10 cellular contexts compared by ENCODE assay signal in the genomic region with DNA sequence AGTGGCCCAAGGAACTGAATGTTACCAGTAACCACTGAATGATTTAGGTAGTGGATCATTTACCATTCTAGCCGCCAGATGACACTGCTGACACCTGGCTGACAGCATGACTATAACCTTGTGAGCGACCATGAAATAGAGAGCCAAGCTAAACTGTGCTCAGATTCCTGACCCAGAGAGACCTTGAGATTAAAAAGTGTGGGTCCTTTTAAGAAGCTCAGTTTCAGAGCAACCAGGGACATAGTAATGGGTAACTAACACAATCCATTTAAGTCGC.
A peak's percentile ranks its signal among the peaks of the same experiment; 100 is the strongest.
DNase-seq lines count a peak whose midpoint lies in the region; ATAC-seq and TF ChIP-seq lines count a peak whose summit lies in the region.
"Had no signal": no experiment of that assay in that cellular context is flagged by ENCODE, and none has a peak within 500 bp of the region (broad histone marks: within the 10 kb centered on the region; RNA-seq: fewer than 3 reads in every experiment).

No MANE protein-coding gene starts in this region.

- no peak for DNase-seq in Right ventricle myocardium inferior (ENCODE audit: missing footprints)
- no peak for DNase-seq in cardiac septum (ENCODE audit: low spot score)
- no peak for DNase-seq in glutamatergic neuron
- no peak for DNase-seq in GM20000 (ENCODE audit: low spot score)
- DNase-seq in activated CD4-positive, alpha-beta memory T cell treated with anti-CD3 and anti-CD28 coated beads for 36 hours = no peak
- DNase-seq in CD4-positive, alpha-beta T cell = no peak
- DNase-seq in retina = no peak
- DNase-seq: stimulated activated naive CD8-positive, alpha-beta T cell treated with anti-CD3 and anti-CD28 coated beads, Interleukin-15, amount 100 ng/mL, for 72 hours had no signal

- H3K27ac Mint-ChIP-seq in glutamatergic neuron (ENCODE audit: unreplicated experiment) = peak overlapping the region; percentile 84
- no peak overlapping the region for H3K27ac Mint-ChIP-seq in activated CD4-positive, alpha-beta memory T cell treated with anti-CD3 and anti-CD28 coated beads for 36 hours
- no peak overlapping the region for H3K27ac Mint-ChIP-seq in CD4-positive, alpha-beta T cell
- H3K27ac Mint-ChIP-seq: stimulated activated naive CD8-positive, alpha-beta T cell treated with anti-CD3 and anti-CD28 coated beads, Interleukin-15, amount 100 ng/mL, for 72 hours had no signal

- peaks cover 12% of the 10 kb centered on the region for H3K4me1 Mint-ChIP-seq in glutamatergic neuron (ENCODE audit: low read depth, unreplicated experiment)
- H3K4me1 Mint-ChIP-seq in activated CD4-positive, alpha-beta memory T cell treated with anti-CD3 and anti-CD28 coated beads for 36 hours (ENCODE audit: low read depth) = no peaks in the 10 kb centered on the region
- H3K4me1 Mint-ChIP-seq in CD4-positive, alpha-beta T cell (ENCODE audit: low read depth) = no peaks in the 10 kb centered on the region
- H3K4me1 Mint-ChIP-seq: stimulated activated naive CD8-positive, alpha-beta T cell treated with anti-CD3 and anti-CD28 coated beads, Interleukin-15, amount 100 ng/mL, for 72 hours had no signal

- no peaks in the 10 kb centered on the region for H3K27me3 ChIP-seq in CD4-positive, alpha-beta T cell (ENCODE audit: control insufficient read depth, insufficient read depth, low read length)
- H3K27me3 ChIP-seq: cardiac muscle cell had no signal

- POLR2A ChIA-PET in activated CD4-positive, alpha-beta memory T cell treated with anti-CD3 and anti-CD28 coated beads for 36 hours (lab: Charles Lee) = no interaction called here
- POLR2A ChIA-PET in CD4-positive, alpha-beta T cell (lab: Charles Lee) = no interaction called here

- H3K36me3 Mint-ChIP-seq in glutamatergic neuron (ENCODE audit: unreplicated experiment) = no peaks in the 10 kb centered on the region
- no peaks in the 10 kb centered on the region for H3K36me3 Mint-ChIP-seq in activated CD4-positive, alpha-beta memory T cell treated with anti-CD3 and anti-CD28 coated beads for 36 hours
- H3K36me3 Mint-ChIP-seq in CD4-positive, alpha-beta T cell (ENCODE audit: low read depth) = no peaks in the 10 kb centered on the region

- H3K4me3 Mint-ChIP-seq in glutamatergic neuron (ENCODE audit: unreplicated experiment) = no peak overlapping the region
- no peak overlapping the region for H3K4me3 Mint-ChIP-seq in activated CD4-positive, alpha-beta memory T cell treated with anti-CD3 and anti-CD28 coated beads for 36 hours
- no peak overlapping the region for H3K4me3 Mint-ChIP-seq in CD4-positive, alpha-beta T cell
- H3K4me3 Mint-ChIP-seq: stimulated activated naive CD8-positive, alpha-beta T cell treated with anti-CD3 and anti-CD28 coated beads, Interleukin-15, amount 100 ng/mL, for 72 hours had no signal

- TF ChIP-seq CTCF in LNCAP (IDR thresholded peaks at IDR 0.05) (peak; percentile 61), glutamatergic neuron (IDR thresholded peaks at IDR 0.05; ENCODE audit: partially characterized antibody, unreplicated experiment) (no peak), GM20000 (IDR thresholded peaks at IDR 0.05; ENCODE audit: extremely low read depth, missing control alignments) (no peak)
- TF ChIP-seq CTCF in CD4-positive, alpha-beta T cell (IDR thresholded peaks at IDR 0.05) = no peak

- ATAC-seq in Right ventricle myocardium inferior = peak; percentile 94
- ATAC-seq in CD4-positive, alpha-beta T cell (ENCODE audit: poor library complexity) = no peak
- ATAC-seq: stimulated activated naive CD8-positive, alpha-beta T cell treated with anti-CD3 and anti-CD28 coated beads, Interleukin-15, amount 100 ng/mL, for 72 hours had no signal

- CTCF ChIA-PET in activated CD4-positive, alpha-beta memory T cell treated with anti-CD3 and anti-CD28 coated beads for 36 hours (lab: Charles Lee) = no interaction called here
- CTCF ChIA-PET in CD4-positive, alpha-beta T cell (lab: Charles Lee) = no interaction called here

- no peaks in the 10 kb centered on the region for H3K27me3 Mint-ChIP-seq in glutamatergic neuron (ENCODE audit: unreplicated experiment)
- no peaks in the 10 kb centered on the region for H3K27me3 Mint-ChIP-seq in activated CD4-positive, alpha-beta memory T cell treated with anti-CD3 and anti-CD28 coated beads for 36 hours
- H3K27me3 Mint-ChIP-seq in CD4-positive, alpha-beta T cell = no peaks in the 10 kb centered on the region
- H3K27me3 Mint-ChIP-seq: stimulated activated naive CD8-positive, alpha-beta T cell treated with anti-CD3 and anti-CD28 coated beads, Interleukin-15, amount 100 ng/mL, for 72 hours had no signal

- no peaks in the 10 kb centered on the region for H3K9me3 ChIP-seq in CD4-positive, alpha-beta T cell (ENCODE audit: control insufficient read depth, low read length)

- H3K9me3 Mint-ChIP-seq in glutamatergic neuron (ENCODE audit: unreplicated experiment) = no peaks in the 10 kb centered on the region
- H3K9me3 Mint-ChIP-seq in activated CD4-positive, alpha-beta memory T cell treated with anti-CD3 and anti-CD28 coated beads for 36 hours = no peaks in the 10 kb centered on the region
- H3K9me3 Mint-ChIP-seq in CD4-positive, alpha-beta T cell = no peaks in the 10 kb centered on the region
- H3K9me3 Mint-ChIP-seq: stimulated activated naive CD8-positive, alpha-beta T cell treated with anti-CD3 and anti-CD28 coated beads, Interleukin-15, amount 100 ng/mL, for 72 hours had no signal

- H3K27ac ChIP-seq in CD4-positive, alpha-beta T cell (ENCODE audit: low read depth, low read length) = no peak overlapping the region
- H3K27ac ChIP-seq: cardiac muscle cell had no signal

- intact Hi-C loops in Right ventricle myocardium inferior (cut with DNase I) = loop anchor here (2.0 to 5.0 kb wide), 2 partner anchors 112 to 568 kb away; a partner anchor contains a TSS
- intact Hi-C loops in cardiac septum (cut with DNase I) = loop anchor here (5.0 kb wide), 1 partner anchor 568 kb away; a partner anchor contains a TSS
- intact Hi-C loops in activated CD4-positive, alpha-beta memory T cell treated with anti-CD3 and anti-CD28 coated beads for 36 hours (cut with micrococcal nuclease) = no loop called here
- intact Hi-C loops in CD4-positive, alpha-beta T cell (cut with DNase I, micrococcal nuclease) = no loop called here

Comparison
In these comparisons a context has a peak if more than half of its experiments do, and no peak if none do; other contexts are left out.
1. intact Hi-C loops: an anchor here in Right ventricle myocardium inferior (2.0 to 5.0 kb wide) and cardiac septum (5.0 kb wide); none called in activated CD4-positive, alpha-beta memory T cell treated with anti-CD3 and anti-CD28 coated beads for 36 hours and CD4-positive, alpha-beta T cell.